16 cellular contexts compared by ENCODE assay signal in the genomic region with DNA sequence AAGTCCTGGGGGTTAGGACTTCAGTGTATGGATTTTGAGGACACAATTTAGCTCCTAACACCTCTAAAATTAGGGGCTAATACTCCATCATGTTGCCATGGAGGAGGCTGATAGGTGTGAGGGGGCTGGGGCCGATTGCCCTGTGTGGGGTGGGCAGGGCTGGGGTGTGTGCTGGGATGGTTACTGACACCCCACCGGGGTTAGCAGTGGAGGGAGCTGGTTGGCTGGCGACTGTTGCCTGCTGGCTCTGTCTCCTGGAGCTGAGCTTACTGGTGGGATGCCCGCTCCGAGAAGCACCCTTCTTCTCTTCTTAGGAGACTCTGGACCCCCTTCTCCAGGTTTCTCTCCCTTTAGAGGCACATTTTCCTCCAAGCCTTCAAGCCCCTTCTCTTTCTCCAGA. TPM values are rescaled to one million over a fixed set of nuclear protein-coding genes. Genes with fewer than 3 reads are reported as not detected.
A peak's percentile ranks its signal among the peaks of the same experiment; 100 is the strongest.
DNase-seq lines count a peak whose midpoint lies in the region; ATAC-seq and TF ChIP-seq lines count a peak whose summit lies in the region.
"Had no signal": no experiment of that assay in that cellular context is flagged by ENCODE, and none has a peak within 500 bp of the region (broad histone marks: within the 10 kb centered on the region; RNA-seq: fewer than 3 reads in every experiment).

No MANE protein-coding gene starts in this region.

- no peaks in the 10 kb centered on the region for H3K9me3 ChIP-seq in RWPE2 (ENCODE audit: severe bottlenecking)
- H3K9me3 ChIP-seq in naive thymus-derived CD4-positive, alpha-beta T cell (ENCODE audit: control insufficient read depth in 2 of 3, low read length in 3 of 3): no peaks in the 10 kb centered on the region
- no peaks in the 10 kb centered on the region for H3K9me3 ChIP-seq in tibial artery
- H3K9me3 ChIP-seq in hepatocyte (ENCODE audit: low read depth): no peaks in the 10 kb centered on the region
- H3K9me3 ChIP-seq: Peyer's patch had no signal

- H3K4me2 ChIP-seq in hepatocyte: no peak overlapping the region

- H3K9me3 Mint-ChIP-seq in activated naive CD8-positive, alpha-beta T cell (ENCODE audit: low read depth): no peaks in the 10 kb centered on the region
- H3K9me3 Mint-ChIP-seq in activated naive CD8-positive, alpha-beta T cell treated with anti-CD3 and anti-CD28 coated beads for 36 hours: no peaks in the 10 kb centered on the region
- peaks cover 0 to 4% (median 0%) of the 10 kb centered on the region in 11 donors for H3K9me3 Mint-ChIP-seq in naive thymus-derived CD4-positive, alpha-beta T cell
- H3K9me3 Mint-ChIP-seq in stimulated activated naive CD8-positive, alpha-beta T cell treated with anti-CD3 and anti-CD28 coated beads, Interleukin-15, amount 100 ng/mL, for 72 hours: no peaks in the 10 kb centered on the region

- peaks cover 22% of the 10 kb centered on the region for H3K4me1 Mint-ChIP-seq in activated naive CD8-positive, alpha-beta T cell (ENCODE audit: low read depth)
- peaks cover 39% of the 10 kb centered on the region for H3K4me1 Mint-ChIP-seq in activated naive CD8-positive, alpha-beta T cell treated with anti-CD3 and anti-CD28 coated beads for 36 hours
- H3K4me1 Mint-ChIP-seq in naive thymus-derived CD4-positive, alpha-beta T cell: peaks cover 28 to 49% (median 38%) of the 10 kb centered on the region in 7 donors
- H3K4me1 Mint-ChIP-seq in stimulated activated naive CD8-positive, alpha-beta T cell treated with anti-CD3 and anti-CD28 coated beads, Interleukin-15, amount 100 ng/mL, for 72 hours: peaks cover 66% of the 10 kb centered on the region

- TF ChIP-seq CTCF in RWPE2 (IDR thresholded peaks at IDR 0.05; ENCODE audit: poor library complexity, severe bottlenecking) (no peak), tibial artery (IDR thresholded peaks at IDR 0.05) (no peak), hepatocyte (IDR thresholded peaks at IDR 0.05; ENCODE audit: poor library complexity) (no peak)

- H2AFZ ChIP-seq in hepatocyte: no peak overlapping the region

- H3K4me3 ChIP-seq in RWPE2 (ENCODE audit: severe bottlenecking): no peak overlapping the region
- no peak overlapping the region for H3K4me3 ChIP-seq in naive thymus-derived CD4-positive, alpha-beta T cell (ENCODE audit: low read length)
- no peak overlapping the region for H3K4me3 ChIP-seq in tibial artery
- H3K4me3 ChIP-seq in hepatocyte: no peak overlapping the region
- H3K4me3 ChIP-seq: Peyer's patch had no signal

- peak overlapping the region; percentile 77 for H3K27ac Mint-ChIP-seq in activated naive CD8-positive, alpha-beta T cell
- H3K27ac Mint-ChIP-seq in activated naive CD8-positive, alpha-beta T cell treated with anti-CD3 and anti-CD28 coated beads for 36 hours: no peak overlapping the region
- peak overlapping the region in 5 of 9 donors; percentile 22 to 94 (median 79) for H3K27ac Mint-ChIP-seq in naive thymus-derived CD4-positive, alpha-beta T cell
- H3K27ac Mint-ChIP-seq in stimulated activated naive CD8-positive, alpha-beta T cell treated with anti-CD3 and anti-CD28 coated beads, Interleukin-15, amount 100 ng/mL, for 72 hours: peak overlapping the region in 1 of 2 donors; percentile 49

- H3K36me3 Mint-ChIP-seq in activated naive CD8-positive, alpha-beta T cell: peaks cover 2% of the 10 kb centered on the region
- H3K36me3 Mint-ChIP-seq in activated naive CD8-positive, alpha-beta T cell treated with anti-CD3 and anti-CD28 coated beads for 36 hours: peaks cover 28% of the 10 kb centered on the region
- H3K36me3 Mint-ChIP-seq in naive thymus-derived CD4-positive, alpha-beta T cell: peaks cover 5 to 47% (median 41%) of the 10 kb centered on the region in 5 donors

- no peak for DNase-seq in activated naive CD8-positive, alpha-beta T cell treated with anti-CD3 and anti-CD28 coated beads for 36 hours
- peak; percentile 31 for DNase-seq in RWPE2 (ENCODE audit: low spot score)
- no peak for DNase-seq in naive thymus-derived CD4-positive, alpha-beta T cell
- DNase-seq in tibial artery: peak; percentile 11 to 35
- no peak for DNase-seq in hepatocyte (ENCODE audit: low spot score)
- DNase-seq in foreskin melanocyte: no peak
- DNase-seq in stimulated activated naive CD8-positive, alpha-beta T cell treated with anti-CD3 and anti-CD28 coated beads, Interleukin-15, amount 100 ng/mL, for 72 hours: no peak
- DNase-seq: CD4-positive, alpha-beta memory T cell; DND-41; GDM1; MV-4-11; NCI-H1436; NCI-H2029 treated with DMSO at 0.1 percent for 48 hours; NCI-H510A had no signal

- H3K9me2 ChIP-seq in hepatocyte (replicated peaks; ENCODE audit: insufficient read depth): no peaks in the 10 kb centered on the region

- intact Hi-C loops in naive thymus-derived CD4-positive, alpha-beta T cell (cut with micrococcal nuclease): no loop called here
- intact Hi-C loops in tibial artery (cut with DNase I; ENCODE audit: low total_unique reads): no loop called here

- H4K20me1 ChIP-seq in hepatocyte (ENCODE audit: insufficient read depth, poor library complexity, severe bottlenecking): no peaks in the 10 kb centered on the region

- POLR2A ChIA-PET in naive thymus-derived CD4-positive, alpha-beta T cell (lab: Charles Lee): interaction anchor here (0.8 to 1.0 kb wide), 3 partner anchors 8 to 77 kb away, joined by 3 read pairs; no protein-coding TSS in a partner anchor

- WGBS in hepatocyte (ENCODE audit: low lambda C conversion rate, missing lambda C conversion rate): 85% methylated on average over 3 of the region's 5 CpGs

- no peaks in the 10 kb centered on the region for H3K27me3 ChIP-seq in RWPE2 (ENCODE audit: insufficient read depth, poor library complexity, severe bottlenecking)
- no peaks in the 10 kb centered on the region for H3K27me3 ChIP-seq in naive thymus-derived CD4-positive, alpha-beta T cell (ENCODE audit: control insufficient read depth in 2 of 2, insufficient read depth in 2 of 2, low read length in 2 of 2)
- no peaks in the 10 kb centered on the region for H3K27me3 ChIP-seq in tibial artery
- no peaks in the 10 kb centered on the region for H3K27me3 ChIP-seq in hepatocyte
- H3K27me3 ChIP-seq: Peyer's patch had no signal

- ATAC-seq in RWPE2 (ENCODE audit: low read depth): no peak
- ATAC-seq in naive thymus-derived CD4-positive, alpha-beta T cell: no peak
- ATAC-seq in stimulated activated naive CD8-positive, alpha-beta T cell treated with anti-CD3 and anti-CD28 coated beads, Interleukin-15, amount 100 ng/mL, for 72 hours: no peak

- no peak overlapping the region for H3K27ac ChIP-seq in RWPE2 (ENCODE audit: poor library complexity, severe bottlenecking)
- peak overlapping the region; percentile 48 for H3K27ac ChIP-seq in naive thymus-derived CD4-positive, alpha-beta T cell (ENCODE audit: low read depth, low read length)
- H3K27ac ChIP-seq in tibial artery: peak overlapping the region in 1 of 2 donors; percentile 82
- no peak overlapping the region for H3K27ac ChIP-seq in hepatocyte
- H3K27ac ChIP-seq: Peyer's patch had no signal

- peaks cover 5% of the 10 kb centered on the region for H3K79me2 ChIP-seq in hepatocyte

- peaks cover 10% of the 10 kb centered on the region for H3K4me1 ChIP-seq in RWPE2 (ENCODE audit: insufficient read depth, poor library complexity, severe bottlenecking)
- H3K4me1 ChIP-seq in naive thymus-derived CD4-positive, alpha-beta T cell (ENCODE audit: control insufficient read depth in 2 of 2, insufficient read depth in 2 of 2, low read length in 2 of 2): peaks cover 0 to 11% of the 10 kb centered on the region in 2 donors
- peaks cover 0 to 25% (median 19%) of the 10 kb centered on the region in 4 donors for H3K4me1 ChIP-seq in tibial artery
- no peaks in the 10 kb centered on the region for H3K4me1 ChIP-seq in hepatocyte (ENCODE audit: insufficient read depth)
- H3K4me1 ChIP-seq: Peyer's patch had no signal

- H3K36me3 ChIP-seq in RWPE2 (ENCODE audit: low read depth): peaks cover 95% of the 10 kb centered on the region
- H3K36me3 ChIP-seq in naive thymus-derived CD4-positive, alpha-beta T cell (ENCODE audit: control insufficient read depth in 2 of 3, insufficient read depth in 3 of 3, low read length in 3 of 3): peaks cover 35 to 90% (median 54%) of the 10 kb centered on the region in 3 experiments
- peaks cover 39 to 100% (median 90%) of the 10 kb centered on the region in 3 donors for H3K36me3 ChIP-seq in tibial artery
- H3K36me3 ChIP-seq in hepatocyte (replicated peaks; ENCODE audit: insufficient read depth, low read depth): peaks cover 11% of the 10 kb centered on the region

- CTCF ChIA-PET in naive thymus-derived CD4-positive, alpha-beta T cell (lab: Charles Lee): interaction anchor here (0.9 to 21.4 kb wide), 3 partner anchors 10 to 59 kb away, joined by 5 to 839 read pairs (median 13); partner anchors contain the start of gene TSPAN14

- no peak overlapping the region for H3K4me3 Mint-ChIP-seq in activated naive CD8-positive, alpha-beta T cell
- H3K4me3 Mint-ChIP-seq in activated naive CD8-positive, alpha-beta T cell treated with anti-CD3 and anti-CD28 coated beads for 36 hours: no peak overlapping the region
- H3K4me3 Mint-ChIP-seq in naive thymus-derived CD4-positive, alpha-beta T cell: no peak overlapping the region
- no peak overlapping the region for H3K4me3 Mint-ChIP-seq in stimulated activated naive CD8-positive, alpha-beta T cell treated with anti-CD3 and anti-CD28 coated beads, Interleukin-15, amount 100 ng/mL, for 72 hours
- H3K4me3 Mint-ChIP-seq: CD4-positive, alpha-beta memory T cell had no signal

- no peaks in the 10 kb centered on the region for H3K27me3 Mint-ChIP-seq in activated naive CD8-positive, alpha-beta T cell
- H3K27me3 Mint-ChIP-seq in activated naive CD8-positive, alpha-beta T cell treated with anti-CD3 and anti-CD28 coated beads for 36 hours: no peaks in the 10 kb centered on the region
- H3K27me3 Mint-ChIP-seq in naive thymus-derived CD4-positive, alpha-beta T cell: no peaks in the 10 kb centered on the region
- H3K27me3 Mint-ChIP-seq in stimulated activated naive CD8-positive, alpha-beta T cell treated with anti-CD3 and anti-CD28 coated beads, Interleukin-15, amount 100 ng/mL, for 72 hours: no peaks in the 10 kb centered on the region
- H3K27me3 Mint-ChIP-seq: CD4-positive, alpha-beta memory T cell had no signal

RNA-seq across cellular contexts. Expression of gene SH2D4B, which starts 22.2 kb away (rescaled TPM):
- total RNA-seq in activated naive CD8-positive, alpha-beta T cell treated with anti-CD3 and anti-CD28 coated beads for 36 hours: under 1 TPM; 0.08 to 0.18 TPM
- under 1 TPM; 0.10 to 0.51 (median 0.14) TPM for total RNA-seq in naive thymus-derived CD4-positive, alpha-beta T cell
- not detected for polyA plus RNA-seq in naive thymus-derived CD4-positive, alpha-beta T cell
- not detected in 2 replicates for total RNA-seq in hepatocyte
- not detected in 2 replicates for polyA plus RNA-seq in hepatocyte
- total RNA-seq: Peyer's patch had no signal
- polyA plus RNA-seq: CD4-positive, alpha-beta memory T cell had no signal

Comparison
In these comparisons a context has a peak if more than half of its experiments do, and no peak if none do; other contexts are left out.
1. DNase-seq: peak in RWPE2 (single experiment) and tibial artery (2 of 2); none in activated naive CD8-positive, alpha-beta T cell treated with anti-CD3 and anti-CD28 coated beads for 36 hours (single experiment), naive thymus-derived CD4-positive, alpha-beta T cell (0 of 9), hepatocyte (single experiment), foreskin melanocyte (single experiment) and stimulated activated naive CD8-positive, alpha-beta T cell treated with anti-CD3 and anti-CD28 coated beads, Interleukin-15, amount 100 ng/mL, for 72 hours (0 of 2).